Comparison of ENCODE assay signal across 19 cellular contexts in the genomic region with DNA sequence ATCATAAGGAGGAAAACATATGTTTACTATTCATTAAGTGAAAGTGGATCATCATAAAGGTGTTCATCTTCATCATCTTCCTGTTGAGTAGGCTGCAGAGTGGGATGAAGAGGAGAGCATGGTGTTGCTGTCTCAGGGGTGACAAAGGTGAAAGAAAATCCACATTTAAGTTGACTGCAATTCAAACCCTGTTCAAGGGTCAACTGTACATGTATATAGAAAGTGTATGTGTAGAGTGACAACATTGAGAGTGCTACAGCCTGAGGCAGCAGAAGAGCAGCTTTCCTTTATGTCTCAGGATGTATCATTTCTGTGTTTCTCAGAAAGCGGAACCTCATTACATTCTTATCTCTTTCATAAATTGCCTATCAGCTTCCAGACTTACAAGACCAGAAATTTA. TPM values are rescaled to one million over a fixed set of nuclear protein-coding genes. Genes with fewer than 3 reads are reported as not detected.
DNase-seq lines count a peak whose midpoint lies in the region; ATAC-seq, FAIRE-seq and TF ChIP-seq lines count a peak whose summit lies in the region.
"Had no signal": no experiment of that assay in that cellular context is flagged by ENCODE, and none has a peak within 500 bp of the region (broad histone marks: within the 10 kb centered on the region; RNA-seq: fewer than 3 reads in every experiment).

No MANE protein-coding gene starts in this region.

- H3K9me3 Mint-ChIP-seq in activated T-helper 17 cell treated with anti-CD3 and anti-CD28 coated beads, Interleukin-2, amount 50 U/mL, for 72 hours, result no peaks in the 10 kb centered on the region
- no peaks in the 10 kb centered on the region for H3K9me3 Mint-ChIP-seq in WTC11
- H3K9me3 Mint-ChIP-seq: CD8-positive, alpha-beta T cell; GM23338 had no signal

- no peak overlapping the region for H3K27ac Mint-ChIP-seq in activated T-helper 17 cell treated with anti-CD3 and anti-CD28 coated beads, Interleukin-2, amount 50 U/mL, for 72 hours
- H3K27ac Mint-ChIP-seq in WTC11, result no peak overlapping the region
- H3K27ac Mint-ChIP-seq: B cell; CD8-positive, alpha-beta T cell; GM23338 had no signal

- POLR2A ChIA-PET in WTC11 (lab: Charles Lee), result no interaction called here

- DNase-seq in cardiac muscle cell (ENCODE audit: low read depth in 1 of 2, low spot score in 1 of 2) (no peak), right atrium auricular region (ENCODE audit: low spot score) (no peak), GM12892 (ENCODE audit: insufficient read length) (no peak), WTC11 (ENCODE audit: low spot score) (no peak), NCI-H748 treated with DMSO at 0.1 percent for 48 hours (lab: John Stamatoyannopoulos, UW) (no peak)
- DNase-seq in stimulated activated CD4-positive, alpha-beta T cell treated with anti-CD3 and anti-CD28 coated beads, Interleukin-15, amount 100 ng/mL, for 24 hours, result no peak
- DNase-seq: CD8-positive, alpha-beta T cell; DMS 273 treated with DMSO at 0.1 percent for 48 hours; DMS53; DND-41; EL; H7 had no signal

- H3K36me3 Mint-ChIP-seq in activated T-helper 17 cell treated with anti-CD3 and anti-CD28 coated beads, Interleukin-2, amount 50 U/mL, for 72 hours (ENCODE audit: low read depth), result no peaks in the 10 kb centered on the region
- H3K36me3 Mint-ChIP-seq in WTC11, result peaks cover 3% of the 10 kb centered on the region; the same call in 1 of the 2 replicates
- H3K36me3 Mint-ChIP-seq: CD8-positive, alpha-beta T cell had no signal

- no peak for TF ChIP-seq POLR2A in GM12892 (IDR thresholded peaks at IDR 0.05; ENCODE audit: low read depth, low read length)

- H3K27me3 ChIP-seq in cardiac muscle cell (no peaks in the 10 kb centered on the region), right atrium auricular region (no peaks in the 10 kb centered on the region)
- H3K27me3 ChIP-seq: BLaER1 treated with 17β-estradiol and CSF1 and Interleukin-3, amounts not matched to agents 10 nM and 100 nM had no signal

- H3K27ac ChIP-seq in cardiac muscle cell (peak overlapping the region; percentile 59), right atrium auricular region (no peak overlapping the region)
- H3K27ac ChIP-seq: BLaER1 treated with 17β-estradiol and CSF1 and Interleukin-3, amounts not matched to agents 10 nM and 100 nM had no signal

- H3K36me3 ChIP-seq in cardiac muscle cell (peaks cover 71% of the 10 kb centered on the region), right atrium auricular region (peaks cover 74% of the 10 kb centered on the region)

- CTCF ChIA-PET in WTC11 (lab: Charles Lee), result no interaction called here

- H3K4me1 Mint-ChIP-seq in activated T-helper 17 cell treated with anti-CD3 and anti-CD28 coated beads, Interleukin-2, amount 50 U/mL, for 72 hours, result no peaks in the 10 kb centered on the region
- no peaks in the 10 kb centered on the region for H3K4me1 Mint-ChIP-seq in WTC11
- H3K4me1 Mint-ChIP-seq: B cell, GM23338 had no signal

- no peaks in the 10 kb centered on the region for H3K9me3 ChIP-seq in cardiac muscle cell (ENCODE audit: low read depth)
- H3K9me3 ChIP-seq in right atrium auricular region, result no peaks in the 10 kb centered on the region
- H3K9me3 ChIP-seq: BLaER1 treated with 17β-estradiol and CSF1 and Interleukin-3, amounts not matched to agents 10 nM and 100 nM had no signal

- H3K4me3 Mint-ChIP-seq in activated T-helper 17 cell treated with anti-CD3 and anti-CD28 coated beads, Interleukin-2, amount 50 U/mL, for 72 hours, result no peak overlapping the region
- H3K4me3 Mint-ChIP-seq in WTC11, result no peak overlapping the region
- H3K4me3 Mint-ChIP-seq: B cell; CD8-positive, alpha-beta T cell; GM23338 had no signal

- H3K4me3 ChIP-seq in cardiac muscle cell, result no peak overlapping the region
- H3K4me3 ChIP-seq in right atrium auricular region, result no peak overlapping the region
- H3K4me3 ChIP-seq: BLaER1 treated with 17β-estradiol and CSF1 and Interleukin-3, amounts not matched to agents 10 nM and 100 nM; GM12878; GM23338 had no signal

- FAIRE-seq in GM12892 (lab: Jason Lieb, UNC), result peak; percentile 48
- FAIRE-seq: GM12878, GM18507 had no signal

- ATAC-seq in activated T-helper 17 cell treated with anti-CD3 and anti-CD28 coated beads, Interleukin-2, amount 50 U/mL, for 72 hours (replicated peaks), result peak; percentile 34
- ATAC-seq in WTC11, result no peak
- ATAC-seq: CD8-positive, alpha-beta T cell; GM12878; GM23338; HCT116 had no signal

- no peaks in the 10 kb centered on the region for H3K27me3 Mint-ChIP-seq in activated T-helper 17 cell treated with anti-CD3 and anti-CD28 coated beads, Interleukin-2, amount 50 U/mL, for 72 hours
- H3K27me3 Mint-ChIP-seq in WTC11 (ENCODE audit: low read depth), result no peaks in the 10 kb centered on the region
- H3K27me3 Mint-ChIP-seq: B cell had no signal

- TF ChIP-seq CTCF in cardiac muscle cell (IDR thresholded peaks at IDR 0.05; ENCODE audit: low read depth, low read length), result no peak
- TF ChIP-seq CTCF in right atrium auricular region (IDR thresholded peaks at IDR 0.05), result no peak
- TF ChIP-seq CTCF in WTC11 (IDR thresholded peaks at IDR 0.05), result no peak

- peaks cover 5% of the 10 kb centered on the region for H3K4me1 ChIP-seq in cardiac muscle cell (ENCODE audit: low read depth)
- H3K4me1 ChIP-seq in right atrium auricular region, result peaks cover 0 to 5% of the 10 kb centered on the region in 2 donors

TF ChIP-seq in WTC11, 78 proteins besides CTCF, POLR2A, EP300 and RAD21:
- TF ChIP-seq, protein P1, sequence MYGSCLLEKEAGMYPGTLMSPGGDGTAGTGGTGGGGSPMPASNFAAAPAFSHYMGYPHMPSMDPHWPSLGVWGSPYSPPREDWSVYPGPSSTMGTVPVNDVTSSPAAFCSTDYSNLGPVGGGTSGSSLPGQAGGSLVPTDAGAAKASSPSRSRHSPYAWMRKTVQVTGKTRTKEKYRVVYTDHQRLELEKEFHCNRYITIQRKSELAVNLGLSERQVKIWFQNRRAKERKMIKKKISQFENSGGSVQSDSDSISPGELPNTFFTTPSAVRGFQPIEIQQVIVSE (CRISPR knock-in tag; IDR thresholded peaks at IDR 0.05; ENCODE audit: borderline replicate concordance), result no peak
- TF ChIP-seq RORB (CRISPR knock-in tag; IDR thresholded peaks at IDR 0.05) (no peak), MXD4 (CRISPR knock-in tag; IDR thresholded peaks at IDR 0.05; ENCODE audit: borderline replicate concordance) (no peak), NR2C2 (CRISPR knock-in tag; IDR thresholded peaks at IDR 0.05) (no peak)
TF ChIP-seq in WTC11: peak in this region for 0.

RNA-seq across cellular contexts. Expression of gene ORC6, which starts 17.2 kb away (rescaled TPM):
- 19.1 and 32.6 TPM in 2 replicates for total RNA-seq in cardiac muscle cell
- 35.5 and 59.3 TPM in 2 replicates for polyA plus RNA-seq in cardiac muscle cell
- total RNA-seq in right atrium auricular region, result 1 to 10 TPM; 1.8 to 2.6 TPM
- polyA plus RNA-seq in GM12892 (2012; ENCODE audit: missing spikeins), result 39.8 TPM
- total RNA-seq in activated T-helper 17 cell treated with anti-CD3 and anti-CD28 coated beads, Interleukin-2, amount 50 U/mL, for 72 hours, result 10 to 100 TPM; 30.9 to 53.7 TPM
- total RNA-seq in WTC11 (2021), result 71.8 to 76.1 TPM (median 71.9 TPM) in 3 replicates

RNA-seq across cellular contexts. Expression of gene VPS35, which starts 17.7 kb away (rescaled TPM):
- total RNA-seq in cardiac muscle cell (58.9 and 63.2 TPM in 2 replicates), right atrium auricular region (10 to 100 TPM; 43.3 to 60.5 TPM), WTC11 (2021) (59.2 to 72.1 TPM (median 62.1 TPM) in 3 replicates)
- polyA plus RNA-seq in cardiac muscle cell, result 111 and 146 TPM in 2 replicates
- 47.7 TPM for polyA plus RNA-seq in GM12892 (2012; ENCODE audit: missing spikeins)
- 100 to 1,000 TPM in 1 of 2 donors, 10 to 100 TPM in 1; 74.2 to 105 TPM for total RNA-seq in activated T-helper 17 cell treated with anti-CD3 and anti-CD28 coated beads, Interleukin-2, amount 50 U/mL, for 72 hours

RNA-seq across cellular contexts. Expression of gene MYLK3, which starts 41.5 kb away (rescaled TPM):
- 203 and 211 TPM in 2 replicates for total RNA-seq in cardiac muscle cell
- polyA plus RNA-seq in cardiac muscle cell, result 57.5 and 57.8 TPM in 2 replicates
- 100 to 1,000 TPM; 275 to 456 TPM for total RNA-seq in right atrium auricular region
- polyA plus RNA-seq in GM12892 (2012; ENCODE audit: missing spikeins), result 0.19 TPM
- total RNA-seq in activated T-helper 17 cell treated with anti-CD3 and anti-CD28 coated beads, Interleukin-2, amount 50 U/mL, for 72 hours, result under 1 TPM; 0.56 to 0.58 TPM
- total RNA-seq in WTC11 (2021), result 0.30 to 0.79 TPM (median 0.41 TPM) in 3 replicates
- total RNA-seq: CD8-positive, alpha-beta T cell had no signal

Comparison
In these comparisons a context has a peak if more than half of its experiments do, and no peak if none do; other contexts are left out.
1. RNA of gene MYLK3, which starts 41.5 kb away (total RNA-seq): 275 to 456 TPM in right atrium auricular region and 203 to 211 TPM in cardiac muscle cell; 0.30 to 0.79 TPM in WTC11 and 0.56 to 0.58 TPM in activated T-helper 17 cell treated with anti-CD3 and anti-CD28 coated beads, Interleukin-2, amount 50 U/mL, for 72 hours; every median in the first group is over 100 times any median in the second.